ENCODE assay signal across 8 cellular contexts in genomic region chr1:243254927-243255790, GRCh38. TPM values are rescaled to one million over a fixed set of nuclear protein-coding genes. Genes with fewer than 3 reads are reported as not detected.
DNase-seq lines count a peak whose midpoint lies in the region; ATAC-seq and TF ChIP-seq lines count a peak whose summit lies in the region.

TSS of gene CEP170 (minus strand) at chr1:243255281. CDS start at chr1:243225280, 30,001 bp downstream.

- H3K4me3 Mint-ChIP-seq in WTC11 = peak within 1 kb of the TSS; percentile 95

- peak within 1 kb of the TSS; percentile 84 for H2AFZ ChIP-seq in ACC112 (ENCODE audit: low read length, unreplicated experiment)

- ATAC-seq in GM18868 (IDR thresholded peaks at IDR 0.05; ENCODE audit: unreplicated experiment) (peak; percentile 52), HG03108 (IDR thresholded peaks at IDR 0.05; ENCODE audit: unreplicated experiment) (peak; percentile 46), WTC11 (peak; percentile 79)

- H3K79me2 ChIP-seq in ACC112 (ENCODE audit: control insufficient read depth, insufficient read depth, low read length, unreplicated experiment) = peaks cover 86% of the 10 kb centered on the region

- H3K27ac Mint-ChIP-seq in WTC11 = peak within 1 kb of the TSS; percentile 94

- peak within 1 kb of the TSS; percentile 71 for H3K27ac ChIP-seq in ACC112 (ENCODE audit: low read depth, low read length)

- H3K4me1 Mint-ChIP-seq in WTC11 = peaks cover 35% of the 10 kb centered on the region

- POLR2A ChIA-PET in WTC11 (lab: Charles Lee) = interaction anchor here (0.5 to 1.2 kb wide), 4 partner anchors 12 to 1048 kb away, joined by 3 read pairs; no protein-coding TSS in a partner anchor

- DNase-seq in NCI-H2196 (lab: John Stamatoyannopoulos, UW; ENCODE audit: unreplicated experiment) (peak; percentile 80), WTC11 (ENCODE audit: low spot score) (peak; percentile 98), cardiac fibroblast (ENCODE audit: low read depth in 2 of 2) (peak; percentile 95 to 99), inferior parietal cortex (ENCODE audit: extremely low spot score) (peak; percentile 98)
- DNase-seq in stimulated activated CD4-positive, alpha-beta T cell treated with anti-CD3 and anti-CD28 coated beads, Interleukin-12 subunit alpha, Interleukin-12 subunit beta, amount 100 ng/mL, for 24 hours (ENCODE audit: low read depth in 2 of 2) = peak; percentile 80 to 87

- no peaks in the 10 kb centered on the region for H3K36me3 Mint-ChIP-seq in WTC11

- TF ChIP-seq CTCF in WTC11 (IDR thresholded peaks at IDR 0.05) (no peak), cardiac fibroblast (IDR thresholded peaks at IDR 0.05; ENCODE audit: low read depth, low read length) (no peak)

- CTCF ChIA-PET in WTC11 (lab: Charles Lee) = interaction anchor here (0.6 to 1.3 kb wide), 7 partner anchors 10 to 43 kb away, joined by 3 to 4 read pairs (median 3); no protein-coding TSS in a partner anchor

- H3K9me3 Mint-ChIP-seq in WTC11 = no peaks in the 10 kb centered on the region

- no peaks in the 10 kb centered on the region for H3K36me3 ChIP-seq in ACC112 (ENCODE audit: insufficient read depth, low read length)

- peaks cover 26% of the 10 kb centered on the region for H3K4me1 ChIP-seq in ACC112 (ENCODE audit: control insufficient read depth, insufficient read depth, low read length, unreplicated experiment)

- H3K27me3 ChIP-seq in ACC112 (ENCODE audit: insufficient read depth, low read length) = no peaks in the 10 kb centered on the region

- peak within 1 kb of the TSS; percentile 98 for H3K4me3 ChIP-seq in ACC112 (ENCODE audit: low read depth, low read length)
- H3K4me3 ChIP-seq in cardiac fibroblast (replicated peaks in 1 of 2; ENCODE audit: low read depth in 2 of 2, low read length in 2 of 2) = peak within 1 kb of the TSS; percentile 91 to 92

- no peaks in the 10 kb centered on the region for H3K27me3 Mint-ChIP-seq in WTC11 (ENCODE audit: low read depth)

TF ChIP-seq in WTC11, 78 proteins besides CTCF, POLR2A, EP300 and RAD21 (continues in another document):
- TF ChIP-seq OVOL2 (CRISPR knock-in tag; IDR thresholded peaks at IDR 0.05; ENCODE audit: borderline replicate concordance) (no peak), ELF4 (CRISPR knock-in tag; IDR thresholded peaks at IDR 0.05; ENCODE audit: low read depth) (0 out of 2 replicates have a peak, but pooled peaks have one; percentile 22), ATF1 (CRISPR knock-in tag; IDR thresholded peaks at IDR 0.05) (no peak), ZNF396 (CRISPR knock-in tag; IDR thresholded peaks at IDR 0.05; ENCODE audit: borderline replicate concordance) (no peak), STAT6 (CRISPR knock-in tag; conservative IDR thresholded peaks at IDR 0.05; ENCODE audit: low read depth) (no peak), ARID4B (CRISPR knock-in tag; IDR thresholded peaks at IDR 0.05; ENCODE audit: borderline replicate concordance) (peak; percentile 54; the same call in 1 of the 2 replicates), AR (CRISPR knock-in tag; IDR thresholded peaks at IDR 0.05) (no peak), ZNF121 (CRISPR knock-in tag; IDR thresholded peaks at IDR 0.05) (peak; percentile 67; the same call in 1 of the 2 replicates), RELA (CRISPR knock-in tag; IDR thresholded peaks at IDR 0.05; ENCODE audit: borderline replicate concordance) (no peak), ZNF232 (CRISPR knock-in tag; IDR thresholded peaks at IDR 0.05) (no peak), ZBTB43 (CRISPR knock-in tag; IDR thresholded peaks at IDR 0.05) (no peak), NFE2L1 (CRISPR knock-in tag; IDR thresholded peaks at IDR 0.05) (no peak), GABPB1 (CRISPR knock-in tag; IDR thresholded peaks at IDR 0.05) (peak; percentile 65; the same call in 1 of the 2 replicates), GRHL2 (CRISPR knock-in tag; IDR thresholded peaks at IDR 0.05; ENCODE audit: insufficient replicate concordance, severe bottlenecking) (no peak)
- TF ChIP-seq, protein P1, sequence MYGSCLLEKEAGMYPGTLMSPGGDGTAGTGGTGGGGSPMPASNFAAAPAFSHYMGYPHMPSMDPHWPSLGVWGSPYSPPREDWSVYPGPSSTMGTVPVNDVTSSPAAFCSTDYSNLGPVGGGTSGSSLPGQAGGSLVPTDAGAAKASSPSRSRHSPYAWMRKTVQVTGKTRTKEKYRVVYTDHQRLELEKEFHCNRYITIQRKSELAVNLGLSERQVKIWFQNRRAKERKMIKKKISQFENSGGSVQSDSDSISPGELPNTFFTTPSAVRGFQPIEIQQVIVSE (CRISPR knock-in tag; IDR thresholded peaks at IDR 0.05; ENCODE audit: borderline replicate concordance) = no peak

RNA-seq across cellular contexts. Expression of gene CEP170, which starts in this region (rescaled TPM):
- 89.6 to 94.7 TPM (median 90.3 TPM) in 3 replicates for total RNA-seq in WTC11 (2021)

Comparison
In these comparisons a context has a peak if more than half of its experiments do, and no peak if none do; other contexts are left out.
1. Peak in every context shown above with its lines: DNase-seq, ATAC-seq, H3K4me3 ChIP-seq and H3K27ac ChIP-seq.